ENCODE assay signal across 19 cellular contexts in genomic region chr2:223088866-223089265, GRCh38. TPM values are rescaled to one million over a fixed set of nuclear protein-coding genes. Genes with fewer than 3 reads are reported as not detected.
"Had no signal": no experiment of that assay in that cellular context is flagged by ENCODE, and none has a peak within 500 bp of the region (broad histone marks: within the 10 kb centered on the region; RNA-seq: fewer than 3 reads in every experiment).

No MANE protein-coding gene starts in this region.

- ATAC-seq: left colon; left ventricle myocardium superior; mucosa of descending colon; naive thymus-derived CD8-positive, alpha-beta T cell; sciatic nerve had no signal

- H2AFZ ChIP-seq: hepatocyte had no signal

- H3K4me1 Mint-ChIP-seq: naive thymus-derived CD8-positive, alpha-beta T cell had no signal

- H3K36me3 Mint-ChIP-seq: naive thymus-derived CD8-positive, alpha-beta T cell had no signal

- H3K27ac ChIP-seq: epithelial cell of prostate, esophagus squamous epithelium, hepatocyte, skin epidermis, upper lobe of left lung, uterus had no signal

- H3K79me2 ChIP-seq: hepatocyte had no signal

- DNase-seq: effector memory CD4-positive, alpha-beta T cell; esophagus squamous epithelium; foreskin fibroblast; left colon; left ventricle myocardium superior; mucosa of descending colon; naive thymus-derived CD8-positive, alpha-beta T cell; posterior cingulate gyrus; stimulated activated CD4-positive, alpha-beta T cell treated with anti-CD3 and anti-CD28 coated beads, Interleukin-2, amount 100 ng/mL, for 48 hours; stimulated activated naive CD4-positive, alpha-beta T cell treated with Interleukin-2 at 50 U/mL for 16 hours; upper lobe of left lung; uterus had no signal

- H3K4me3 ChIP-seq: esophagus squamous epithelium, hepatocyte, lung, mucosa of descending colon, skin epidermis, upper lobe of left lung, uterus had no signal

- H3K4me2 ChIP-seq: hepatocyte had no signal

- H3K36me3 ChIP-seq: esophagus squamous epithelium, upper lobe of left lung, uterus had no signal

- H3K9me3 ChIP-seq: esophagus squamous epithelium, mucosa of descending colon, upper lobe of left lung, uterus had no signal

- H3K27ac Mint-ChIP-seq: naive thymus-derived CD8-positive, alpha-beta T cell had no signal

- H3K4me1 ChIP-seq: upper lobe of left lung, uterus had no signal

- H3K27me3 ChIP-seq: esophagus squamous epithelium, hepatocyte, upper lobe of left lung, uterus had no signal

- H3K4me3 Mint-ChIP-seq: naive thymus-derived CD8-positive, alpha-beta T cell; neural crest cell had no signal

RNA-seq across cellular contexts. Expression of gene KCNE4, which starts 36.9 kb away (rescaled TPM):
- total RNA-seq: naive thymus-derived CD8-positive, alpha-beta T cell; pulmonary artery endothelial cell had no signal
- polyA plus RNA-seq: naive thymus-derived CD8-positive, alpha-beta T cell had no signal
